In genomic region chr3:122728186-122728585, GRCh38 we compare ENCODE assay signal across 1 cellular context.
TF ChIP-seq lines count a peak whose summit lies in the region.

No MANE protein-coding gene starts in this region.

TF ChIP-seq in SK-N-SH treated with all-trans-retinoic acid at 6 μM for 48 hours, 23 proteins besides CTCF, POLR2A, EP300 and RAD21 (continued from another document):
- TF ChIP-seq ZFP3 (CRISPR knock-in tag; IDR thresholded peaks at IDR 0.05): no peak
